Comparison of ENCODE assay signal across 11 cellular contexts in the genomic region with DNA sequence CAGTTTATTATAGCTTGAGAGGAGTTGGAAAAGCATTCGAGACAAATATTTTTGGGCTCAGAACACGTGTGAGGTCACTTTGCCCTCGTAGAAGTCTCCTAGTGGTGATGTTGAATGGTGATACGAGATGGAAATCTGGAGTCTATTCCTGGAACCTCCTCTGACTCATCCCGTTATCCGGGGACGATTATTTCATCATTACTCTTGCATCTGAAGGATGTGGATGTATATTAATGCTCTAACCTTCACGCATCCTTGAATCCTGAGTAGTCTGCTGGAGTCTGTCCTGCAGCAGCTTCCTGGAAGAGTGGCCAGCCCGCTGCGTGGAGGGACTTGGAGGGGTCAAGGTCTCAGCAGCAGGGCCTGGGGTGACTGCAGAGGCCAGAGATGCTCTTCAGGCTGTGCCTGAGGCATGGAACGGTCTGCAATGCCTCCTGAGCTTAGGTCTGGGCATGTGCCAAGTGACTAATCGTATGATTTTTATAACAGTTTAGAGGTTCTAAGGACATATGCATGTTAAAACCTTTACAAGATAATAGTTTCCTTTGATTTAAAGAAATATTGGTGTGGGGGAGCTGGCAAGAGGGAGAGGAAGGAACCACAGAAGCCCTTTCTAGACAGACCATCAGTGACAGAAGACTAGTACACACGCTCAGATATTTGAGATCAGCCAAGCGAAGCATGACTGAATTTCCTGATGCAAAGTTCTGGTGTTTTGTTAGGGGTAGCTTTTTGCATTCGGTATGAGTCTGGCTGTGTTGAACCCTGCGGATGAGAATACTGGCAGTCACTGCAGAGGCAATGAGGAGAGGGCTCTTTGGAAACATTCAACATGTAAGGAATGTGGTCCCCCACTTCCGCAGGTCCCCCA.
DNase-seq lines count a peak whose midpoint lies in the region; ATAC-seq and TF ChIP-seq lines count a peak whose summit lies in the region.
"Had no signal": no experiment of that assay in that cellular context is flagged by ENCODE, and none has a peak within 500 bp of the region (broad histone marks: within the 10 kb centered on the region; RNA-seq: fewer than 3 reads in every experiment).

No MANE protein-coding gene starts in this region.

- peak; percentile 8 for TF ChIP-seq CTCF in AG09309 (IDR thresholded peaks at IDR 0.05; ENCODE audit: control insufficient read depth, insufficient read depth, low read depth, low read length, missing control alignments)
- no peak for TF ChIP-seq CTCF in foreskin fibroblast (IDR thresholded peaks at IDR 0.05; ENCODE audit: low read depth, low read length)

- ATAC-seq in GM19468 (IDR thresholded peaks at IDR 0.05; ENCODE audit: extremely low read depth, unreplicated experiment): peak; percentile 43

- peaks cover 12% of the 10 kb centered on the region for H3K9me3 ChIP-seq in MG63

- DNase-seq in AG09309 (ENCODE audit: low read depth) (peak; percentile 70), MG63 (peak; percentile 88), foreskin fibroblast (peak; percentile 77 to 87), iPS-NIHi11 (ENCODE audit: low spot score) (no peak)
- no peak for DNase-seq in activated T-cell treated with anti-CD3 and anti-CD28 coated beads, Interleukin-2, amount 50 U/mL, for 1 hour
- DNase-seq in stimulated activated CD4-positive, alpha-beta T cell treated with anti-CD3 and anti-CD28 coated beads, Interleukin-4, amount 100 ng/mL, for 4 hours: no peak
- DNase-seq in stimulated activated CD4-positive, alpha-beta T cell treated with anti-CD3 and anti-CD28 coated beads, Interleukin-2, amount 100 ng/mL, for 24 hours: no peak
- DNase-seq: DND-41, mammary epithelial cell, T-helper 1 cell had no signal

- H3K4me3 ChIP-seq in AG09309 (ENCODE audit: control insufficient read depth, low read depth, low read length) (no peak overlapping the region), MG63 (no peak overlapping the region), foreskin fibroblast (ENCODE audit: low read depth in 1 of 2, low read length in 2 of 2) (no peak overlapping the region)

- H3K27me3 ChIP-seq in MG63: no peaks in the 10 kb centered on the region

- no peaks in the 10 kb centered on the region for H3K36me3 ChIP-seq in MG63

Comparison
In these comparisons a context has a peak if more than half of its experiments do, and no peak if none do; other contexts are left out.
1. DNase-seq: peak in AG09309 (single experiment), MG63 (single experiment) and foreskin fibroblast (2 of 2); none in activated T-cell treated with anti-CD3 and anti-CD28 coated beads, Interleukin-2, amount 50 U/mL, for 1 hour (single experiment), iPS-NIHi11 (single experiment), stimulated activated CD4-positive, alpha-beta T cell treated with anti-CD3 and anti-CD28 coated beads, Interleukin-4, amount 100 ng/mL, for 4 hours (0 of 2) and stimulated activated CD4-positive, alpha-beta T cell treated with anti-CD3 and anti-CD28 coated beads, Interleukin-2, amount 100 ng/mL, for 24 hours (0 of 2).